ENCODE assay signal across 29 cellular contexts in genomic region chr4:89218587-89218986, GRCh38.
"Had no signal": no experiment of that assay in that cellular context is flagged by ENCODE, and none has a peak within 500 bp of the region (broad histone marks: within the 10 kb centered on the region; RNA-seq: fewer than 3 reads in every experiment).

No MANE protein-coding gene starts in this region.

- H3K4me3 ChIP-seq: ascending aorta, breast epithelium had no signal

- H3K9me3 ChIP-seq: ascending aorta, breast epithelium had no signal

- H3K27ac ChIP-seq: ascending aorta, brain microvascular endothelial cell, breast epithelium, WERI-Rb-1 had no signal

- DNase-seq: activated CD4-positive, alpha-beta memory T cell treated with anti-CD3 and anti-CD28 coated beads, Interleukin-2, amount 10 ng/mL, durations not matched to agents 7 days and 5 days; activated CD4-positive, alpha-beta T cell treated with anti-CD3 and anti-CD28 coated beads for 1 hour; activated CD4-positive, alpha-beta T cell treated with anti-CD3 and anti-CD28 coated beads for 36 hours; activated CD4-positive, alpha-beta T cell treated with anti-CD3 and anti-CD28 coated beads for 48 hours; activated CD4-positive, alpha-beta T cell treated with anti-CD3 and anti-CD28 coated beads, Interleukin-2, amount 10 ng/mL, durations not matched to agents 7 days and 5 days; activated CD4-positive, alpha-beta T cell treated with anti-CD3 and anti-CD28 coated beads, Interleukin-2, amount 50 U/mL, for 48 hours; activated CD4-positive, CD25-positive, alpha-beta regulatory T cell; activated CD8-positive, alpha-beta memory T cell treated with anti-CD3 and anti-CD28 coated beads for 24 hours; activated CD8-positive, alpha-beta memory T cell treated with anti-CD3 and anti-CD28 coated beads, Interleukin-2, amount 10 ng/mL, durations not matched to agents 7 days and 5 days; activated CD8-positive, alpha-beta memory T cell treated with anti-CD3 and anti-CD28 coated beads, Interleukin-2, amount 50 U/mL, for 48 hours; activated CD8-positive, alpha-beta T cell treated with anti-CD3 and anti-CD28 coated beads, Interleukin-2, amount 10 ng/mL, durations not matched to agents 7 days and 5 days; activated effector memory CD4-positive, alpha-beta T cell treated with Interleukin-2 at 50 U/mL for 16 hours; activated gamma-delta T cell; activated naive CD4-positive, alpha-beta T cell treated with anti-CD3 and anti-CD28 coated beads, Interleukin-2, amount 10 ng/mL, durations not matched to agents 7 days and 5 days; activated naive CD4-positive, alpha-beta T cell treated with Interleukin-2 at 50 U/mL for 16 hours; activated naive CD8-positive, alpha-beta T cell treated with anti-CD3 and anti-CD28 coated beads, Interleukin-2, amount 10 ng/mL, durations not matched to agents 7 days and 5 days; activated naive CD8-positive, alpha-beta T cell treated with anti-CD3 and anti-CD28 coated beads, Interleukin-2, amount 50 U/mL, for 24 hours; activated T-cell treated with anti-CD3 and anti-CD28 coated beads, Interleukin-2, amount 50 U/mL, for 24 hours; activated T-cell treated with anti-CD3 and anti-CD28 coated beads, Interleukin-2, amount 50 U/mL, for 48 hours; amygdala; anterior cingulate cortex; brain microvascular endothelial cell; central memory CD4-positive, alpha-beta T cell; T-cell; T-helper 17 cell; T1000; WERI-Rb-1 had no signal

- H3K4me1 ChIP-seq: ascending aorta, breast epithelium had no signal

- H3K36me3 ChIP-seq: ascending aorta, brain microvascular endothelial cell, breast epithelium, WERI-Rb-1 had no signal

- H3K27me3 ChIP-seq: ascending aorta, brain microvascular endothelial cell, breast epithelium had no signal
